Comparison of ENCODE assay signal across 28 cellular contexts in the genomic region with DNA sequence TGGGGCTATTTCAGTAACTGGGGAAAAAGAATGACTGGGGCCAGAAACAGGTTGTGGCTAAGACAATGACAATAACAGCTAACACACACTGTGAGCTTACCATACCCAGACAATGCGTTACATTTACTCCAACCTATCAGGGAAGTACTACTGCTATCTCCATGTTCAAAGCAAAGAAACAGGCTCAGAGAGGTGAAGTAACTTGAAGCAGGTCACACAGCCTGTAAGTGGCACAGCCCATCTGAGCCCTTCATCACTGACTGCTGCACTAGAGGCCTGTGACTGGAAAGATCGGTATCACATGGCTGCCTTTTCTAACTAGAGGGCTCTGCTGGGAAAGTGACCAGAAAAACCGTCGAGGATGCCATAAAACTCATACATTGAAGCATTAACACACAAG.
"Had no signal": no experiment of that assay in that cellular context is flagged by ENCODE, and none has a peak within 500 bp of the region (broad histone marks: within the 10 kb centered on the region; RNA-seq: fewer than 3 reads in every experiment).

No MANE protein-coding gene starts in this region.

- H3K4me3 ChIP-seq: ascending aorta, body of pancreas, Peyer's patch, SJCRH30 had no signal

- H3K27ac Mint-ChIP-seq: activated CD4-positive, alpha-beta T cell treated with anti-CD3 and anti-CD28 coated beads, Interleukin-2, amount 10 ng/mL, durations not matched to agents 24 days and 14 days; activated naive CD4-positive, alpha-beta T cell treated with anti-CD3 and anti-CD28 coated beads, Interleukin-2, amount 50 U/mL, for 72 hours; activated naive CD8-positive, alpha-beta T cell treated with anti-CD3 and anti-CD28 coated beads, Interleukin-2, amount 50 U/mL, for 24 hours had no signal

- H3K27ac ChIP-seq: ascending aorta, body of pancreas, KMS-11, Peyer's patch, RWPE1, SJCRH30 had no signal

- H3K4me1 ChIP-seq: ascending aorta, Peyer's patch, SJCRH30 had no signal

- H3K9me3 ChIP-seq: ascending aorta, body of pancreas, Peyer's patch, SJCRH30, SK-N-SH had no signal

- ATAC-seq: activated CD4-positive, CD25-positive, alpha-beta regulatory T cell treated with anti-CD3 and anti-CD28 coated beads, Interleukin-2, amount 50 U/mL, for 24 hours; activated naive CD4-positive, alpha-beta T cell treated with anti-CD3 and anti-CD28 coated beads, Interleukin-2, amount 50 U/mL, for 72 hours; activated naive CD8-positive, alpha-beta T cell treated with anti-CD3 and anti-CD28 coated beads, Interleukin-2, amount 50 U/mL, for 24 hours; body of pancreas had no signal

- H3K27me3 ChIP-seq: ascending aorta, body of pancreas, Peyer's patch, SJCRH30 had no signal

- DNase-seq: activated CD4-positive, alpha-beta T cell treated with anti-CD3 and anti-CD28 coated beads, Interleukin-2, amount 10 ng/mL, durations not matched to agents 24 days and 14 days; activated CD4-positive, alpha-beta T cell treated with anti-CD3 and anti-CD28 coated beads, Interleukin-2, amount 50 U/mL, for 48 hours; activated effector memory CD4-positive, alpha-beta T cell treated with anti-CD3 and anti-CD28 coated beads, Interleukin-2, amount 50 U/mL, for 16 hours; activated naive CD4-positive, alpha-beta T cell treated with Interleukin-2 at 50 U/mL for 16 hours; activated naive CD8-positive, alpha-beta T cell treated with anti-CD3 and anti-CD28 coated beads, Interleukin-2, amount 50 U/mL, for 24 hours; activated T-cell treated with anti-CD3 and anti-CD28 coated beads for 4 hours; amniotic stem cell; body of pancreas; central memory CD4-positive, alpha-beta T cell; NCI-H1092; NCI-H1417 treated with DMSO at 0.1 percent for 48 hours; NCI-H1694; NCI-H2029; NCI-H2107; NCI-H2171 treated with DMSO at 0.1 percent for 48 hours; NCI-H226; NCI-H526; NCI-H82; Peyer's patch; Right ventricle myocardium superior; SJCRH30; SK-N-SH; SW 1271 had no signal

- H3K9me3 Mint-ChIP-seq: activated CD4-positive, alpha-beta T cell treated with anti-CD3 and anti-CD28 coated beads, Interleukin-2, amount 10 ng/mL, durations not matched to agents 24 days and 14 days; activated naive CD4-positive, alpha-beta T cell treated with anti-CD3 and anti-CD28 coated beads, Interleukin-2, amount 50 U/mL, for 72 hours; activated naive CD8-positive, alpha-beta T cell treated with anti-CD3 and anti-CD28 coated beads, Interleukin-2, amount 50 U/mL, for 24 hours had no signal

- H3K27me3 Mint-ChIP-seq: activated CD4-positive, alpha-beta T cell treated with anti-CD3 and anti-CD28 coated beads, Interleukin-2, amount 10 ng/mL, durations not matched to agents 24 days and 14 days; activated naive CD8-positive, alpha-beta T cell treated with anti-CD3 and anti-CD28 coated beads, Interleukin-2, amount 50 U/mL, for 24 hours had no signal

- H3K4me3 Mint-ChIP-seq: activated CD4-positive, alpha-beta T cell treated with anti-CD3 and anti-CD28 coated beads, Interleukin-2, amount 10 ng/mL, durations not matched to agents 24 days and 14 days; activated naive CD8-positive, alpha-beta T cell treated with anti-CD3 and anti-CD28 coated beads, Interleukin-2, amount 50 U/mL, for 24 hours had no signal
